In the genomic region with DNA sequence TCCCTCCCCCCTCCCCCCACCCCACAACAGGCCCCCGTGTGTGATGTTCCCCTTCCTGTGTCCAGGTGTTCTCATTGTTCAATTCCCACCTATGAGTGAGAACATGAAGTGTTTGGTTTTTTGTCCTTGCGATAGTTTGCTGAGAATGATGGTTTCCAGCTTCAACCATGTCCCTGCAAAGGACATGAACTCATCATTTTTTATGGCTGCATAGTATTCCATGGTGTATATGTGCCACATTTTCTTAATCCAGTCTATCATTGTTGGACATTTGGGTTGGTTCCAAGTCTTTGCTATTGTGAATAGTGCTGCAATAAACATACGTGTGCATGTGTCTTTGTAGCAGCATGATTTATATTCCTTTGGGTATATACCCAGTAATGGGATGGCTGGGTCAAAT, we compare ENCODE assay signal across 2 cellular contexts.
DNase-seq lines count a peak whose midpoint lies in the region; ATAC-seq, FAIRE-seq and TF ChIP-seq lines count a peak whose summit lies in the region.
"Not testable (repeated sequence)": the region's sequence is repeated elsewhere in the genome, so short reads cannot be mapped to it uniquely, and the experiment has no call there.

No MANE protein-coding gene starts in this region.

- intact Hi-C loops in K562 (cut with micrococcal nuclease): not testable (repeated sequence)

- in situ Hi-C loops in K562 (cut with MboI): not testable (repeated sequence)

- ATAC-seq in K562: not testable (repeated sequence)

- not testable (repeated sequence) for H3K27ac ChIP-seq in HEK293 (ENCODE audit: extremely low read depth, low read depth, low read length); K562 (ENCODE audit: extremely low read depth, low read depth, low read length)

- not testable (repeated sequence) for H3K36me3 ChIP-seq in HEK293 (ENCODE audit: control insufficient read depth in 2 of 2, insufficient read depth in 1 of 2, low read length in 2 of 2); K562 (ENCODE audit: control insufficient read depth, insufficient read depth, low read length)

- CTCF ChIA-PET in HEK293 (lab: Yijun Ruan, JAX); K562 (lab: Yijun Ruan, JAX; ENCODE audit: low intra/inter-chr PET ratio): not testable (repeated sequence)

- H2AFZ ChIP-seq in K562 (ENCODE audit: low read depth, low read length): not testable (repeated sequence)

- H3K27me3 ChIP-seq in K562 (ENCODE audit: control insufficient read depth in 2 of 2, insufficient read depth in 2 of 2, low read length in 2 of 2): not testable (repeated sequence)

- not testable (repeated sequence) for TF ChIP-seq EP300 in K562 (IDR thresholded peaks at IDR 0.05; ENCODE audit: low read length)

- WGBS in K562 (ENCODE audit: insufficient coverage, low coverage, missing lambda C conversion rate): no CpG with 5 or more reads among the region's 3 CpGs

- H4K20me1 ChIP-seq in K562 (replicated peaks; ENCODE audit: control insufficient read depth, insufficient read depth, low read length): not testable (repeated sequence)

- FAIRE-seq in K562 (lab: Jason Lieb, UNC): not testable (repeated sequence)

- BruUV-seq in K562 (replicated peaks; lab: Mats Ljungman, UMichigan): not testable (repeated sequence)

- H3K4me2 ChIP-seq in K562 (ENCODE audit: insufficient read depth, low read length): not testable (repeated sequence)

- POLR2A ChIA-PET in HEK293 (lab: Yijun Ruan, JAX); K562 (lab: Yijun Ruan, JAX): not testable (repeated sequence)

- H3K9me3 ChIP-seq in HEK293 (ENCODE audit: control insufficient read depth, insufficient read depth, low read depth, low read length); K562 (replicated peaks; ENCODE audit: control insufficient read depth, insufficient read depth, low read depth, low read length): not testable (repeated sequence)

- H3K9ac ChIP-seq in K562 (ENCODE audit: insufficient read depth in 1 of 2, low read depth in 2 of 2, low read length in 2 of 2): not testable (repeated sequence)

- H3K79me2 ChIP-seq in K562 (ENCODE audit: control insufficient read depth, insufficient read depth, low read length): not testable (repeated sequence)

- H3K4me3 ChIP-seq in HEK293 (ENCODE audit: low read depth, low read length); K562: not testable (repeated sequence)

- not testable (repeated sequence) for H3K9me1 ChIP-seq in K562 (ENCODE audit: control insufficient read depth, insufficient read depth, low read length)

- H3K4me1 ChIP-seq in HEK293 (ENCODE audit: control insufficient read depth, insufficient read depth, low read length): not testable (repeated sequence)
- peaks cover 3 to 15% of the 10 kb centered on the region in 2 experiments; a peak in 3 of 5 replicates for H3K4me1 ChIP-seq in K562 (replicated peaks in 1 of 2; ENCODE audit: control insufficient read depth in 2 of 2, insufficient read depth in 2 of 2, low read length in 2 of 2)

- DNase-seq in K562 (ENCODE audit: extremely low read depth in 1 of 4, low spot score in 3 of 4): not testable (repeated sequence)

- not testable (repeated sequence) for TF ChIP-seq RAD21 in K562 (CRISPR knock-in tag; conservative IDR thresholded peaks at IDR 0.05 in 1 of 2, IDR thresholded peaks at IDR 0.05 in 1 of 2)

- TF ChIP-seq POLR2A in K562 (conservative IDR thresholded peaks at IDR 0.05): not testable (repeated sequence)

- TF ChIP-seq CTCF in HEK293 (tag by site-specific recombination; IDR thresholded peaks at IDR 0.05); K562 (IDR thresholded peaks at IDR 0.05 in 2 of 3, conservative IDR thresholded peaks at IDR 0.05 in 1 of 3; ENCODE audit: insufficient read depth in 2 of 3, low read depth in 1 of 3, low read length in 3 of 3): not testable (repeated sequence)

TF ChIP-seq in HEK293, 187 proteins besides CTCF, POLR2A, EP300 and RAD21:
- TF ChIP-seq, protein P1, sequence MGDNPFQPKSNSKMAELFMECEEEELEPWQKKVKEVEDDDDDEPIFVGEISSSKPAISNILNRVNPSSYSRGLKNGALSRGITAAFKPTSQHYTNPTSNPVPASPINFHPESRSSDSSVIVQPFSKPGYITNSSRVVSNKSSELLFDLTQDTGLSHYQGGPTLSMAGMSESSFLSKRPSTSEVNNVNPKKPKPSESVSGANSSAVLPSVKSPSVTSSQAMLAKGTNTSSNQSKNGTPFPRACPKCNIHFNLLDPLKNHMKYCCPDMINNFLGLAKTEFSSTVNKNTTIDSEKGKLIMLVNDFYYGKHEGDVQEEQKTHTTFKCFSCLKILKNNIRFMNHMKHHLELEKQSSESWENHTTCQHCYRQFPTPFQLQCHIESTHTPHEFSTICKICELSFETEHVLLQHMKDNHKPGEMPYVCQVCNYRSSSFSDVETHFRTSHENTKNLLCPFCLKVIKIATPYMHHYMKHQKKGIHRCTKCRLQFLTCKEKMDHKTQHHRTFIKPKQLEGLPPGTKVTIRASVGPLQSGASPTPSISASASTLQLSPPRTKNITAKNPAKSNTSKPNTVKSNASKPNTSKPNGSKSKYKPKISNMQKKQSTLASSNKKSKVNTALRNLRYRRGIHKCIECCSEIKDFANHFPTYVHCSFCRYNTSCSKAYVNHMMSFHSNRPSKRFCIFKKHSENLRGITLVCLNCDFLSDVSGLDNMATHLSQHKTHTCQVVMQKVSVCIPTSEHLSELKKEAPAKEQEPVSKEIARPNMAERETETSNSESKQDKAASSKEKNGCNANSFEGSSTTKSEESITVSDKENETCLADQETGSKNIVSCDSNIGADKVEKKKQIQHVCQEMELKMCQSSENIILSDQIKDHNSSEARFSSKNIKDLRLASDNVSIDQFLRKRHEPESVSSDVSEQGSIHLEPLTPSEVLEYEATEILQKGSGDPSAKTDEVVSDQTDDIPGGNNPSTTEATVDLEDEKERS (tag by site-specific recombination; IDR thresholded peaks at IDR 0.05): peak; percentile 55; the same call in 1 of the 2 replicates
- TF ChIP-seq ZNF146 (tag by site-specific recombination; IDR thresholded peaks at IDR 0.05): peak; percentile 65
TF ChIP-seq in HEK293: peak in this region for 2; not testable (repeated sequence) for 185.

TF ChIP-seq in K562, 482 proteins besides CTCF, POLR2A, EP300 and RAD21:
- TF ChIP-seq BCOR (IDR thresholded peaks at IDR 0.05): peak; percentile 22; the same call in 1 of the 2 replicates
